ENCODE assay signal across 10 cellular contexts in the genomic region with DNA sequence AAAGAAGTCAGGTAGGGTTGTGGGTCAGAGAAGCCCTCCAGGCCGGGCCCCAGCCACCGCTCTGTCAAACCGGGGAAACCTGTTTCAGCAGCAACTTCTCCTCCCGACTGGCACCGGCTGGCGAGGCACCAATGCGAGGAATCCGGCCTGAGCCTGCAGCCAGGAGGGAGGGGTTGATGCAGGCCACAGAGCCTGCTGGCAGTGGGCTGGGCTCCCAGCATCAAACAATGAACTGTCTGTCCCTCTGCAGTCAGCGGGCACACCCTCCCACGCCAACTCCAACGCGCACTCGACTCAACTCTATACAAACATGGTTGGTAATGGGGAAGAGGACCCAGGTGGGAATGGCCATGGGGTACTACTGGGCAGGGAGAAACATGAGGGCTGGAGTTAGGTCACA.
DNase-seq lines count a peak whose midpoint lies in the region; ATAC-seq and TF ChIP-seq lines count a peak whose summit lies in the region.
"Had no signal": no experiment of that assay in that cellular context is flagged by ENCODE, and none has a peak within 500 bp of the region (broad histone marks: within the 10 kb centered on the region; RNA-seq: fewer than 3 reads in every experiment).

No MANE protein-coding gene starts in this region.

- H3K4me3 ChIP-seq in parathyroid adenoma (ENCODE audit: low read depth, low read length): no peak overlapping the region
- H3K4me3 ChIP-seq: heart left ventricle had no signal

- no peak overlapping the region for H3K4me2 ChIP-seq in parathyroid adenoma (ENCODE audit: low read length)

- H3K9me3 ChIP-seq in parathyroid adenoma (ENCODE audit: control insufficient read depth, low read length): no peaks in the 10 kb centered on the region
- H3K9me3 ChIP-seq: heart left ventricle had no signal

- H3K27ac ChIP-seq in RWPE1 (0 out of 2 replicates have a peak overlapping the region, but pooled peaks have one; percentile 10), parathyroid adenoma (peak overlapping the region; percentile 57)
- H3K27ac ChIP-seq: heart left ventricle had no signal

- H2AFZ ChIP-seq in parathyroid adenoma: no peak overlapping the region

- H3K9ac ChIP-seq in parathyroid adenoma: no peak overlapping the region

- DNase-seq in DMS53 (lab: John Stamatoyannopoulos, UW): peak; percentile 98
- peak; percentile 95 for DNase-seq in RWPE1 (ENCODE audit: low spot score)
- peak in 48 of 51 donors; percentile 24 to 96 (median 84) for DNase-seq in hypothalamus (lab: John Stamatoyannopoulos, UW)
- DNase-seq in 8988T: no peak
- DNase-seq in stimulated activated naive CD4-positive, alpha-beta T cell (lab: John Stamatoyannopoulos, UW): no peak

- no peaks in the 10 kb centered on the region for H3K27me3 ChIP-seq in parathyroid adenoma (ENCODE audit: control insufficient read depth, insufficient read depth, low read length)

- ATAC-seq in HG03469 (IDR thresholded peaks at IDR 0.05; ENCODE audit: unreplicated experiment) (no peak), HG03520 (IDR thresholded peaks at IDR 0.05; ENCODE audit: unreplicated experiment) (no peak)
- ATAC-seq: activated T-helper 17 cell treated with anti-CD3 and anti-CD28 coated beads, Interleukin-2, amount 50 U/mL, for 72 hours had no signal

- TF ChIP-seq CTCF in RWPE1 (conservative IDR thresholded peaks at IDR 0.05; ENCODE audit: low read depth): no peak
- TF ChIP-seq CTCF in parathyroid adenoma (IDR thresholded peaks at IDR 0.05): no peak

- H3K79me2 ChIP-seq in parathyroid adenoma: peaks cover 17% of the 10 kb centered on the region

- peaks cover 9% of the 10 kb centered on the region for H3K4me1 ChIP-seq in parathyroid adenoma

- POLR2A ChIA-PET in RWPE1 (lab: Yijun Ruan, JAX; ENCODE audit: low non-redundant PET): no interaction called here

- CTCF ChIA-PET in RWPE1 (lab: Yijun Ruan, JAX): interaction anchor here (1.1 kb wide), 1 partner anchor 55 kb away, joined by 4 read pairs; no protein-coding TSS in a partner anchor

- H3K36me3 ChIP-seq in parathyroid adenoma (ENCODE audit: control insufficient read depth, insufficient read depth, low read length): no peaks in the 10 kb centered on the region

Comparison
In these comparisons a context has a peak if more than half of its experiments do, and no peak if none do; other contexts are left out.
1. DNase-seq: peak in DMS53 (single experiment), RWPE1 (single experiment) and hypothalamus (48 of 51); none in 8988T (single experiment) and stimulated activated naive CD4-positive, alpha-beta T cell (0 of 6).